Comparison of ENCODE assay signal across 8 cellular contexts in genomic region chr10:84138478-84139125, GRCh38.
DNase-seq lines count a peak whose midpoint lies in the region; ATAC-seq, FAIRE-seq and TF ChIP-seq lines count a peak whose summit lies in the region.

No MANE protein-coding gene starts in this region.

- CTCF ChIA-PET in RWPE1 (lab: Yijun Ruan, JAX): interaction anchor here (0.7 to 1.4 kb wide), 3 partner anchors 9 to 149 kb away, joined by 3 to 6 read pairs (median 3); no protein-coding TSS in a partner anchor

- H3K4me1 ChIP-seq in iPS-20b (ENCODE audit: insufficient read depth, low read length): peaks cover 11% of the 10 kb centered on the region; the same call in 1 of the 2 replicates

- POLR2A ChIA-PET in RWPE1 (lab: Yijun Ruan, JAX; ENCODE audit: low non-redundant PET): no interaction called here

- peak overlapping the region; percentile 95 for H3K4me3 ChIP-seq in iPS-20b (ENCODE audit: low read length)

- H3K36me3 ChIP-seq in iPS-20b (ENCODE audit: insufficient read depth, low read depth, low read length): peaks cover 22% of the 10 kb centered on the region

- DNase-seq in NCI-H2196 (lab: John Stamatoyannopoulos, UW; ENCODE audit: unreplicated experiment) (peak; percentile 19), NCI-H2196 treated with DMSO at 0.1 percent for 48 hours (lab: John Stamatoyannopoulos, UW; ENCODE audit: unreplicated experiment) (no peak), RWPE1 (ENCODE audit: low spot score) (no peak), GM19239 (ENCODE audit: insufficient read length, low spot score) (no peak)
- peak; percentile 41 for DNase-seq in activated naive CD8-positive, alpha-beta T cell treated with anti-CD3 and anti-CD28 coated beads, Interleukin-2, amount 50 U/mL, for 16 hours (ENCODE audit: low read depth, low spot score)
- DNase-seq in stimulated activated CD4-positive, alpha-beta T cell treated with anti-CD3 and anti-CD28 coated beads, Interleukin-2, amount 100 ng/mL, for 48 hours: peak; percentile 56 to 57

- no peaks in the 10 kb centered on the region for H3K9me3 ChIP-seq in iPS-20b (ENCODE audit: insufficient read depth, low read depth, low read length)

- H3K9ac ChIP-seq in iPS-20b (ENCODE audit: low read depth, low read length): peak overlapping the region; percentile 69; the same call in 1 of the 2 replicates

- no peak for FAIRE-seq in GM19239 (lab: Jason Lieb, UNC)

- peak overlapping the region; percentile 90; the same call in 1 of the 2 replicates for H3K27ac ChIP-seq in RWPE1
- peak overlapping the region; percentile 67 for H3K27ac ChIP-seq in iPS-20b (ENCODE audit: low read length)

- no peak for TF ChIP-seq CTCF in RWPE1 (conservative IDR thresholded peaks at IDR 0.05; ENCODE audit: low read depth)

- H3K27me3 ChIP-seq in iPS-20b (ENCODE audit: insufficient read depth, low read length): no peaks in the 10 kb centered on the region

- ATAC-seq in HG03521 (IDR thresholded peaks at IDR 0.05; ENCODE audit: unreplicated experiment): no peak

Comparison
In these comparisons a context has a peak if more than half of its experiments do, and no peak if none do; other contexts are left out.
1. DNase-seq: peak in NCI-H2196 (single experiment), activated naive CD8-positive, alpha-beta T cell treated with anti-CD3 and anti-CD28 coated beads, Interleukin-2, amount 50 U/mL, for 16 hours (single experiment) and stimulated activated CD4-positive, alpha-beta T cell treated with anti-CD3 and anti-CD28 coated beads, Interleukin-2, amount 100 ng/mL, for 48 hours (2 of 2); none in NCI-H2196 treated with DMSO at 0.1 percent for 48 hours (single experiment), RWPE1 (single experiment) and GM19239 (single experiment).